In the genomic region with DNA sequence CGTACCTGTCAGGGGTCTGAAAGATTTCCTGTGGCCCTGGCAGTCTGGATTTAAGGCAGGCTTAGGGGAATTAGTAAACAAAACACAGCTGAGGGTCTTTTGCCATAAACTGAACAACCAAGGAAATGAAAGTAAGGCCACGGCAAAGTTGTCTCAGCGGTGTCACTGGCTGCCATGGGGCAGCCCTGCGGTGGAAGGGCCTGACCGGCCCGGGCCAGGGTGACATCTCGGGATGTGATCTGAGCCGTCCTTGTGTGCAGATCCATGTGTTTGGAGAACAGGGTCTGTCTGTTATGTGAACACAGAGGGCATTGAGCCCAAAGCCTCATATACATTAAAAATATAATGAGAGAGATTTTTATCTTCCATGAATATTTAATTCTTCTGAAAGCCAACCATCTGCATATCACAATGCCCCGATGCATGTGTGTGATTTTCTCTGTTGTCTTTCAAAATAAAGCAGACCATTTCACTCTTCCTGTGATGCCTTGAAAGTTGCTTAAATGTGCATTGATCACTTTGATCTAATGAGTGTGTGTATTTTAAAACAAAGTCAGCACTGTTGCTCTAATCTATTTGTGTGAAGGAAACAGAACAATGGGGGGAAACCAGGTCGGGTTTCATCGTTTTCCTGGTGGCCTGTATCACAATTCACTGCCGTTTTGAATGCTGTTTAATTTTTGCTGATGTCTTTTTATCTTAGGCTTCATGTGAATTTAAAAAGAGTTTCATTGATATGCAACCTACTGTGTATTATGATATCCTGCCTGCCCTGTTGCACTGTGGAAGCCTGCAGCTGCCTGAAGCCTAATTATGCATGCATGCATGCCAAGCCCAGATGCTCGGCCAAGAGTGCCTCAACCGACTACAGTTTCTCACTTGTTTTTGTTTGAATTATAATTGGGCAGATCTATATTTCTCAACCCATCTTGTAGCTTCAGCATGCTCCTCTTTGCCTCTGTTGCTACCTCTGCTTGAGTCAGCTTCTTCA, we compare ENCODE assay signal across 15 cellular contexts.
DNase-seq lines count a peak whose midpoint lies in the region; ATAC-seq, FAIRE-seq and TF ChIP-seq lines count a peak whose summit lies in the region.
"Had no signal": no experiment of that assay in that cellular context is flagged by ENCODE, and none has a peak within 500 bp of the region (broad histone marks: within the 10 kb centered on the region; RNA-seq: fewer than 3 reads in every experiment).

No MANE protein-coding gene starts in this region.

- no peaks in the 10 kb centered on the region for H3K36me3 Mint-ChIP-seq in astrocyte (ENCODE audit: low read depth, unreplicated experiment)
- no peaks in the 10 kb centered on the region for H3K36me3 Mint-ChIP-seq in activated naive CD8-positive, alpha-beta T cell treated with anti-CD3 and anti-CD28 coated beads for 36 hours
- H3K36me3 Mint-ChIP-seq in activated T-helper 2 cell treated with anti-CD3 and anti-CD28 coated beads, Interferon-gamma antibody, Interleukin-2, Interleukin-4, amounts not matched to agents 10 μg/mL and 5 μg/mL and 100 μg/mL, durations not matched to agents 14 hours and 24 hours and 36 hours (ENCODE audit: low read depth) = no peaks in the 10 kb centered on the region
- H3K36me3 Mint-ChIP-seq: activated CD4-positive, alpha-beta memory T cell treated with anti-CD3 and anti-CD28 coated beads for 36 hours; activated naive CD8-positive, alpha-beta T cell treated with anti-CD3 and anti-CD28 coated beads, Interleukin-2, amount 10 ng/mL, durations not matched to agents 7 days and 5 days; CD4-positive, CD25-positive, alpha-beta regulatory T cell had no signal

- H3K27ac Mint-ChIP-seq in astrocyte (ENCODE audit: unreplicated experiment) = no peak overlapping the region
- H3K27ac Mint-ChIP-seq in activated naive CD8-positive, alpha-beta T cell treated with anti-CD3 and anti-CD28 coated beads for 36 hours = no peak overlapping the region
- H3K27ac Mint-ChIP-seq in activated T-helper 2 cell treated with anti-CD3 and anti-CD28 coated beads, Interferon-gamma antibody, Interleukin-2, Interleukin-4, amounts not matched to agents 10 μg/mL and 5 μg/mL and 100 μg/mL, durations not matched to agents 14 hours and 24 hours and 36 hours = no peak overlapping the region
- H3K27ac Mint-ChIP-seq: activated CD4-positive, alpha-beta memory T cell treated with anti-CD3 and anti-CD28 coated beads for 36 hours; activated naive CD8-positive, alpha-beta T cell treated with anti-CD3 and anti-CD28 coated beads, Interleukin-2, amount 10 ng/mL, durations not matched to agents 7 days and 5 days; CD4-positive, CD25-positive, alpha-beta regulatory T cell; stimulated activated naive CD8-positive, alpha-beta T cell treated with anti-CD3 and anti-CD28 coated beads, Interleukin-15, amount 100 ng/mL, for 72 hours had no signal

- H3K79me2 ChIP-seq in KMS-11 (ENCODE audit: insufficient read depth, low read depth) (no peaks in the 10 kb centered on the region), astrocyte (ENCODE audit: insufficient read depth, low read length) (no peaks in the 10 kb centered on the region)

- peaks cover 3% of the 10 kb centered on the region for H3K9me3 Mint-ChIP-seq in astrocyte (ENCODE audit: unreplicated experiment)
- H3K9me3 Mint-ChIP-seq in activated naive CD8-positive, alpha-beta T cell treated with anti-CD3 and anti-CD28 coated beads for 36 hours = peaks cover 3% of the 10 kb centered on the region
- peaks cover 1% of the 10 kb centered on the region for H3K9me3 Mint-ChIP-seq in activated T-helper 2 cell treated with anti-CD3 and anti-CD28 coated beads, Interferon-gamma antibody, Interleukin-2, Interleukin-4, amounts not matched to agents 10 μg/mL and 5 μg/mL and 100 μg/mL, durations not matched to agents 14 hours and 24 hours and 36 hours

- peak overlapping the region; percentile 9; the same call in 1 of the 2 replicates for H2AFZ ChIP-seq in KMS-11 (ENCODE audit: low read depth)
- no peak overlapping the region for H2AFZ ChIP-seq in astrocyte (ENCODE audit: low read depth, low read length)

- TF ChIP-seq POLR2A in suprapubic skin (IDR thresholded peaks at IDR 0.05) = no peak

- no peaks in the 10 kb centered on the region for H3K27me3 ChIP-seq in KMS-11 (ENCODE audit: insufficient read depth, low read depth)
- no peaks in the 10 kb centered on the region for H3K27me3 ChIP-seq in astrocyte (ENCODE audit: insufficient read depth, low read length)
- H3K27me3 ChIP-seq in suprapubic skin = no peaks in the 10 kb centered on the region

- no peaks in the 10 kb centered on the region for H3K36me3 ChIP-seq in KMS-11 (ENCODE audit: insufficient read depth)
- no peaks in the 10 kb centered on the region for H3K36me3 ChIP-seq in astrocyte (ENCODE audit: insufficient read depth, low read length)
- H3K36me3 ChIP-seq in suprapubic skin = no peaks in the 10 kb centered on the region

- H3K9me3 ChIP-seq in astrocyte (ENCODE audit: insufficient read depth, low read depth, low read length) (no peaks in the 10 kb centered on the region), suprapubic skin (peaks cover 5% of the 10 kb centered on the region)

- no peak overlapping the region for H3K4me3 ChIP-seq in KMS-11 (IDR thresholded peaks at IDR 0.05; ENCODE audit: insufficient read depth, low read depth, low read length)
- H3K4me3 ChIP-seq in astrocyte (ENCODE audit: insufficient read depth, low read depth, low read length) = no peak overlapping the region
- no peak overlapping the region for H3K4me3 ChIP-seq in suprapubic skin
- H3K4me3 ChIP-seq: SK-N-MC had no signal

- H3K27ac ChIP-seq in KMS-11 (peak overlapping the region; percentile 19), astrocyte (ENCODE audit: low read depth, low read length) (no peak overlapping the region), suprapubic skin (no peak overlapping the region)
- H3K27ac ChIP-seq: HL-60, SK-N-MC had no signal

- H3K4me3 Mint-ChIP-seq in astrocyte (ENCODE audit: unreplicated experiment) = no peak overlapping the region
- H3K4me3 Mint-ChIP-seq in activated naive CD8-positive, alpha-beta T cell treated with anti-CD3 and anti-CD28 coated beads for 36 hours = no peak overlapping the region
- H3K4me3 Mint-ChIP-seq in activated T-helper 2 cell treated with anti-CD3 and anti-CD28 coated beads, Interferon-gamma antibody, Interleukin-2, Interleukin-4, amounts not matched to agents 10 μg/mL and 5 μg/mL and 100 μg/mL, durations not matched to agents 14 hours and 24 hours and 36 hours (ENCODE audit: low read depth) = no peak overlapping the region
- H3K4me3 Mint-ChIP-seq: activated CD4-positive, alpha-beta memory T cell treated with anti-CD3 and anti-CD28 coated beads for 36 hours; activated naive CD8-positive, alpha-beta T cell treated with anti-CD3 and anti-CD28 coated beads, Interleukin-2, amount 10 ng/mL, durations not matched to agents 7 days and 5 days; stimulated activated naive CD8-positive, alpha-beta T cell treated with anti-CD3 and anti-CD28 coated beads, Interleukin-15, amount 100 ng/mL, for 72 hours had no signal

- TF ChIP-seq CTCF in KMS-11 (conservative IDR thresholded peaks at IDR 0.05; ENCODE audit: low read depth, low read length) (no peak), astrocyte (IDR thresholded peaks at IDR 0.05; ENCODE audit: insufficient read depth, low read depth, low read length) (no peak), suprapubic skin (IDR thresholded peaks at IDR 0.05) (no peak)

- H4K20me1 ChIP-seq in KMS-11 (ENCODE audit: insufficient read depth) = no peaks in the 10 kb centered on the region
- H4K20me1 ChIP-seq in astrocyte (ENCODE audit: insufficient read depth, low read length) = no peaks in the 10 kb centered on the region

- WGBS in suprapubic skin = 63% methylated on average over 14 of the region's 14 CpGs

- DNase-seq in COR-L47 (lab: John Stamatoyannopoulos, UW) (peak; percentile 44), astrocyte (ENCODE audit: low read depth) (peak; percentile 7), left lobe of liver (ENCODE audit: low spot score) (no peak), suprapubic skin (ENCODE audit: low spot score in 2 of 2) (no peak)
- no peak for DNase-seq in activated naive CD8-positive, alpha-beta T cell treated with anti-CD3 and anti-CD28 coated beads for 36 hours
- DNase-seq in activated T-helper 2 cell treated with anti-CD3 and anti-CD28 coated beads, Interferon-gamma antibody, Interleukin-2, Interleukin-4, amounts not matched to agents 10 μg/mL and 5 μg/mL and 100 μg/mL, durations not matched to agents 14 hours and 24 hours and 36 hours (ENCODE audit: low spot score) = no peak
- DNase-seq: activated CD4-positive, alpha-beta memory T cell treated with anti-CD3 and anti-CD28 coated beads for 36 hours; activated naive CD8-positive, alpha-beta T cell treated with anti-CD3 and anti-CD28 coated beads, Interleukin-2, amount 10 ng/mL, durations not matched to agents 7 days and 5 days; CD4-positive, CD25-positive, alpha-beta regulatory T cell; stimulated activated CD4-positive, alpha-beta T cell treated with anti-CD3 and anti-CD28 coated beads, Interleukin-2, amount 100 ng/mL, for 24 hours; stimulated activated naive CD8-positive, alpha-beta T cell treated with anti-CD3 and anti-CD28 coated beads, Interleukin-15, amount 100 ng/mL, for 72 hours had no signal

- H3K27me3 Mint-ChIP-seq in astrocyte (ENCODE audit: low read depth, unreplicated experiment) = no peaks in the 10 kb centered on the region
- H3K27me3 Mint-ChIP-seq in activated naive CD8-positive, alpha-beta T cell treated with anti-CD3 and anti-CD28 coated beads for 36 hours = no peaks in the 10 kb centered on the region
- no peaks in the 10 kb centered on the region for H3K27me3 Mint-ChIP-seq in activated T-helper 2 cell treated with anti-CD3 and anti-CD28 coated beads, Interferon-gamma antibody, Interleukin-2, Interleukin-4, amounts not matched to agents 10 μg/mL and 5 μg/mL and 100 μg/mL, durations not matched to agents 14 hours and 24 hours and 36 hours (ENCODE audit: low read depth)
- H3K27me3 Mint-ChIP-seq: activated CD4-positive, alpha-beta memory T cell treated with anti-CD3 and anti-CD28 coated beads for 36 hours; activated naive CD8-positive, alpha-beta T cell treated with anti-CD3 and anti-CD28 coated beads, Interleukin-2, amount 10 ng/mL, durations not matched to agents 7 days and 5 days; CD4-positive, CD25-positive, alpha-beta regulatory T cell; stimulated activated naive CD8-positive, alpha-beta T cell treated with anti-CD3 and anti-CD28 coated beads, Interleukin-15, amount 100 ng/mL, for 72 hours had no signal

- ATAC-seq in left lobe of liver = peak; percentile 44
- no peak for ATAC-seq in GM19455 (IDR thresholded peaks at IDR 0.05; ENCODE audit: unreplicated experiment)
- ATAC-seq: stimulated activated naive CD8-positive, alpha-beta T cell treated with anti-CD3 and anti-CD28 coated beads, Interleukin-15, amount 100 ng/mL, for 72 hours had no signal

- peaks cover 6% of the 10 kb centered on the region for H3K4me1 Mint-ChIP-seq in astrocyte (ENCODE audit: low read depth, unreplicated experiment)
- H3K4me1 Mint-ChIP-seq in activated naive CD8-positive, alpha-beta T cell treated with anti-CD3 and anti-CD28 coated beads for 36 hours = no peaks in the 10 kb centered on the region
- no peaks in the 10 kb centered on the region for H3K4me1 Mint-ChIP-seq in activated T-helper 2 cell treated with anti-CD3 and anti-CD28 coated beads, Interferon-gamma antibody, Interleukin-2, Interleukin-4, amounts not matched to agents 10 μg/mL and 5 μg/mL and 100 μg/mL, durations not matched to agents 14 hours and 24 hours and 36 hours (ENCODE audit: low read depth)
- H3K4me1 Mint-ChIP-seq: activated naive CD8-positive, alpha-beta T cell treated with anti-CD3 and anti-CD28 coated beads, Interleukin-2, amount 10 ng/mL, durations not matched to agents 7 days and 5 days; CD4-positive, CD25-positive, alpha-beta regulatory T cell; stimulated activated naive CD8-positive, alpha-beta T cell treated with anti-CD3 and anti-CD28 coated beads, Interleukin-15, amount 100 ng/mL, for 72 hours had no signal

- TF ChIP-seq EP300 in suprapubic skin (IDR thresholded peaks at IDR 0.05) = no peak

- H3K9ac ChIP-seq in KMS-11 (no peak overlapping the region), astrocyte (ENCODE audit: low read length) (no peak overlapping the region)

- no peak for FAIRE-seq in astrocyte (lab: Jason Lieb, UNC)

- H3K4me1 ChIP-seq in KMS-11 (ENCODE audit: low read depth, poor library complexity, severe bottlenecking) (peaks cover 25% of the 10 kb centered on the region), astrocyte (ENCODE audit: insufficient read depth, low read length) (no peaks in the 10 kb centered on the region), suprapubic skin (peaks cover 5% of the 10 kb centered on the region)

- H3K4me2 ChIP-seq in KMS-11 = peak overlapping the region; percentile 10; the same call in 1 of the 2 replicates
- H3K4me2 ChIP-seq in astrocyte (ENCODE audit: low read length) = peak overlapping the region; percentile 67

- intact Hi-C loops in activated T-helper 2 cell treated with anti-CD3 and anti-CD28 coated beads, Interferon-gamma antibody, Interleukin-2, Interleukin-4, amounts not matched to agents 10 μg/mL and 5 μg/mL and 100 μg/mL, durations not matched to agents 14 hours and 24 hours and 36 hours (cut with micrococcal nuclease) = no loop called here

Comparison
In these comparisons a context has a peak if more than half of its experiments do, and no peak if none do; other contexts are left out.
1. DNase-seq: peak in COR-L47 (single experiment) and astrocyte (single experiment); none in left lobe of liver (single experiment), activated naive CD8-positive, alpha-beta T cell treated with anti-CD3 and anti-CD28 coated beads for 36 hours (single experiment), activated T-helper 2 cell treated with anti-CD3 and anti-CD28 coated beads, Interferon-gamma antibody, Interleukin-2, Interleukin-4, amounts not matched to agents 10 μg/mL and 5 μg/mL and 100 μg/mL, durations not matched to agents 14 hours and 24 hours and 36 hours (single experiment) and suprapubic skin (0 of 2).